15 cellular contexts compared by ENCODE assay signal in genomic region chr16:89294486-89294885, GRCh38.
DNase-seq lines count a peak whose midpoint lies in the region; ATAC-seq and TF ChIP-seq lines count a peak whose summit lies in the region.
"Had no signal": no experiment of that assay in that cellular context is flagged by ENCODE, and none has a peak within 500 bp of the region (broad histone marks: within the 10 kb centered on the region; RNA-seq: fewer than 3 reads in every experiment).

No MANE protein-coding gene starts in this region.

- H3K36me3 Mint-ChIP-seq in immature natural killer cell = peaks cover 1 to 10% (median 4%) of the 10 kb centered on the region in 3 donors
- peaks cover 38 to 41% of the 10 kb centered on the region in 2 donors for H3K36me3 Mint-ChIP-seq in stimulated activated naive B cell treated with anti-CD40 and anti-IgM and Interleukin-4, amounts not matched to agents 10 μg/mL and 1 μg/mL and 100 μg/mL, for 72 hours

- H3K27me3 ChIP-seq in cardiac muscle cell (no peaks in the 10 kb centered on the region), heart right ventricle (no peaks in the 10 kb centered on the region), NT2/D1 (ENCODE audit: insufficient read depth, insufficient read length) (no peaks in the 10 kb centered on the region), mesenchymal stem cell (ENCODE audit: control insufficient read depth in 1 of 2, insufficient read depth in 1 of 2, low read length in 2 of 2) (no peaks in the 10 kb centered on the region)
- H3K27me3 ChIP-seq: esophagus squamous epithelium had no signal

- H2BK120ac ChIP-seq in mesenchymal stem cell (ENCODE audit: low read depth, low read length) = no peak overlapping the region

- H3K27ac Mint-ChIP-seq in immature natural killer cell = peak overlapping the region; percentile 12 to 85 (median 53)
- peak overlapping the region; percentile 90 for H3K27ac Mint-ChIP-seq in stimulated activated naive B cell treated with anti-CD40 and anti-IgM and Interleukin-4, amounts not matched to agents 10 μg/mL and 1 μg/mL and 100 μg/mL, for 72 hours
- H3K27ac Mint-ChIP-seq: IgD-negative memory B cell, mesothelial cell of epicardium had no signal

- no peak overlapping the region for H2BK5ac ChIP-seq in mesenchymal stem cell (ENCODE audit: low read depth, low read length, poor library complexity, severe bottlenecking)

- H3K9ac ChIP-seq in NT2/D1 (ENCODE audit: insufficient read length, low read depth) (peak overlapping the region; percentile 24), mesenchymal stem cell (ENCODE audit: low read length) (no peak overlapping the region)

- H4K91ac ChIP-seq in mesenchymal stem cell (ENCODE audit: low read length) = no peak overlapping the region

- H3K23ac ChIP-seq in mesenchymal stem cell (ENCODE audit: low read length in 2 of 2) = peak overlapping the region in 1 of 2 experiments; percentile 40

- peaks cover 52% of the 10 kb centered on the region for H3K79me1 ChIP-seq in mesenchymal stem cell (replicated peaks; ENCODE audit: low read length, poor library complexity, severe bottlenecking)

- no peak overlapping the region for H3K4me3 Mint-ChIP-seq in immature natural killer cell
- H3K4me3 Mint-ChIP-seq in stimulated activated naive B cell treated with anti-CD40 and anti-IgM and Interleukin-4, amounts not matched to agents 10 μg/mL and 1 μg/mL and 100 μg/mL, for 72 hours = no peak overlapping the region
- H3K4me3 Mint-ChIP-seq: IgD-negative memory B cell, mesothelial cell of epicardium had no signal

- peaks cover 13% of the 10 kb centered on the region for H3K4me1 ChIP-seq in cardiac muscle cell (ENCODE audit: low read depth)
- peaks cover 8 to 42% (median 25%) of the 10 kb centered on the region in 9 donors for H3K4me1 ChIP-seq in heart right ventricle
- H3K4me1 ChIP-seq in NT2/D1 (ENCODE audit: insufficient read depth, insufficient read length) = peaks cover 47% of the 10 kb centered on the region
- peaks cover 15% of the 10 kb centered on the region for H3K4me1 ChIP-seq in mesenchymal stem cell (ENCODE audit: control insufficient read depth, insufficient read depth, low read depth, low read length)

- H3K14ac ChIP-seq in mesenchymal stem cell (ENCODE audit: low read length in 2 of 2) = peak overlapping the region in 1 of 2 experiments; percentile 3

- DNase-seq in cardiac muscle cell (ENCODE audit: low read depth in 1 of 2, low spot score in 1 of 2) (no peak), heart right ventricle (no peak), NT2/D1 (ENCODE audit: low read depth, low spot score) (no peak), immature natural killer cell (no peak), mesenchymal stem cell (no peak)
- DNase-seq in stimulated activated naive B cell treated with anti-CD40 and anti-IgM and Interleukin-4, amounts not matched to agents 10 μg/mL and 1 μg/mL and 100 μg/mL, for 72 hours = no peak
- DNase-seq: activated CD4-positive, CD25-positive, alpha-beta regulatory T cell; activated CD8-positive, alpha-beta memory T cell treated with anti-CD3 and anti-CD28 coated beads, Interleukin-2, amount 50 U/mL, for 4 hours; esophagus squamous epithelium; NCI-H187 treated with DMSO at 0.1 percent for 48 hours; NCI-H446 had no signal

- TF ChIP-seq CTCF in cardiac muscle cell (IDR thresholded peaks at IDR 0.05; ENCODE audit: low read depth, low read length) (no peak), heart right ventricle (IDR thresholded peaks at IDR 0.05) (no peak)

- H3K4me3 ChIP-seq in cardiac muscle cell (no peak overlapping the region), heart right ventricle (no peak overlapping the region), NT2/D1 (ENCODE audit: insufficient read length, low read depth) (no peak overlapping the region), mesenchymal stem cell (ENCODE audit: insufficient read depth in 1 of 2, low read depth in 1 of 2, low read length in 2 of 2) (no peak overlapping the region)
- H3K4me3 ChIP-seq: esophagus squamous epithelium had no signal

- H3K4ac ChIP-seq in mesenchymal stem cell (ENCODE audit: low read depth in 1 of 2, low read length in 2 of 2) = no peak overlapping the region

- H4K8ac ChIP-seq in mesenchymal stem cell (ENCODE audit: low read length) = no peak overlapping the region

- H3K36me3 ChIP-seq in cardiac muscle cell (no peaks in the 10 kb centered on the region), heart right ventricle (peaks cover 0 to 35% (median 0%) of the 10 kb centered on the region in 9 donors), NT2/D1 (ENCODE audit: insufficient read depth, insufficient read length, low read length) (peaks cover 43% of the 10 kb centered on the region), mesenchymal stem cell (ENCODE audit: control insufficient read depth in 1 of 2, insufficient read depth in 2 of 2, low read depth in 1 of 2, low read length in 2 of 2) (peaks cover 22 to 68% of the 10 kb centered on the region in 2 experiments)

- peaks cover 3 to 25% (median 22%) of the 10 kb centered on the region in 3 donors for H3K27me3 Mint-ChIP-seq in immature natural killer cell (ENCODE audit: low read depth in 3 of 3)
- no peaks in the 10 kb centered on the region for H3K27me3 Mint-ChIP-seq in stimulated activated naive B cell treated with anti-CD40 and anti-IgM and Interleukin-4, amounts not matched to agents 10 μg/mL and 1 μg/mL and 100 μg/mL, for 72 hours
- H3K27me3 Mint-ChIP-seq: IgD-negative memory B cell had no signal

- H2BK15ac ChIP-seq in mesenchymal stem cell (ENCODE audit: low read depth, poor library complexity, severe bottlenecking) = no peak overlapping the region

- no peak overlapping the region for H2AFZ ChIP-seq in mesenchymal stem cell (ENCODE audit: low read depth, low read length)

- peaks cover 53 to 54% of the 10 kb centered on the region in 2 donors for H3K4me1 Mint-ChIP-seq in immature natural killer cell
- peaks cover 17 to 38% of the 10 kb centered on the region in 2 donors for H3K4me1 Mint-ChIP-seq in stimulated activated naive B cell treated with anti-CD40 and anti-IgM and Interleukin-4, amounts not matched to agents 10 μg/mL and 1 μg/mL and 100 μg/mL, for 72 hours

- H2BK12ac ChIP-seq in mesenchymal stem cell (ENCODE audit: low read length in 2 of 2) = no peak overlapping the region

- intact Hi-C loops in heart right ventricle (cut with DNase I) = no loop called here

- no peak overlapping the region for H3K4me2 ChIP-seq in mesenchymal stem cell (ENCODE audit: low read length, poor library complexity, severe bottlenecking)

- no peak for ATAC-seq in heart right ventricle
- no peak for ATAC-seq in stimulated activated naive B cell treated with anti-CD40 and anti-IgM and Interleukin-4, amounts not matched to agents 10 μg/mL and 1 μg/mL and 100 μg/mL, for 72 hours (replicated peaks)
- no peak for ATAC-seq in GM19395 (IDR thresholded peaks at IDR 0.05; ENCODE audit: unreplicated experiment)
- no peak for ATAC-seq in activated CD4-positive, CD25-positive, alpha-beta regulatory T cell treated with anti-CD3 and anti-CD28 coated beads, Interleukin-2, amount 50 U/mL, for 24 hours

- peak overlapping the region; percentile 43 for H3K27ac ChIP-seq in cardiac muscle cell
- H3K27ac ChIP-seq in heart right ventricle = no peak overlapping the region
- no peak overlapping the region for H3K27ac ChIP-seq in mesenchymal stem cell (ENCODE audit: low read length, poor library complexity, severe bottlenecking)

- no peaks in the 10 kb centered on the region for H3K9me3 Mint-ChIP-seq in immature natural killer cell
- no peaks in the 10 kb centered on the region for H3K9me3 Mint-ChIP-seq in stimulated activated naive B cell treated with anti-CD40 and anti-IgM and Interleukin-4, amounts not matched to agents 10 μg/mL and 1 μg/mL and 100 μg/mL, for 72 hours
- H3K9me3 Mint-ChIP-seq: IgD-negative memory B cell, mesothelial cell of epicardium had no signal

- H3K9me3 ChIP-seq in cardiac muscle cell (ENCODE audit: low read depth) (no peaks in the 10 kb centered on the region), heart right ventricle (no peaks in the 10 kb centered on the region), NT2/D1 (ENCODE audit: insufficient read depth, low read length) (no peaks in the 10 kb centered on the region), mesenchymal stem cell (ENCODE audit: control insufficient read depth, low read length) (no peaks in the 10 kb centered on the region)
- H3K9me3 ChIP-seq: esophagus squamous epithelium had no signal

- WGBS in heart right ventricle, 2 donors = 83 to 84% methylated on average over 13 of the region's 13 CpGs
- 92% methylated on average over 13 of the region's 13 CpGs for WGBS in mesenchymal stem cell

- no peak overlapping the region for H2AK5ac ChIP-seq in mesenchymal stem cell (ENCODE audit: low read length, severe bottlenecking)

- peak overlapping the region in 1 of 2 experiments; percentile 46 for H3K18ac ChIP-seq in mesenchymal stem cell (ENCODE audit: low read depth in 1 of 2, low read length in 2 of 2)
